Comparison of ENCODE assay signal across 8 cellular contexts in the genomic region with DNA sequence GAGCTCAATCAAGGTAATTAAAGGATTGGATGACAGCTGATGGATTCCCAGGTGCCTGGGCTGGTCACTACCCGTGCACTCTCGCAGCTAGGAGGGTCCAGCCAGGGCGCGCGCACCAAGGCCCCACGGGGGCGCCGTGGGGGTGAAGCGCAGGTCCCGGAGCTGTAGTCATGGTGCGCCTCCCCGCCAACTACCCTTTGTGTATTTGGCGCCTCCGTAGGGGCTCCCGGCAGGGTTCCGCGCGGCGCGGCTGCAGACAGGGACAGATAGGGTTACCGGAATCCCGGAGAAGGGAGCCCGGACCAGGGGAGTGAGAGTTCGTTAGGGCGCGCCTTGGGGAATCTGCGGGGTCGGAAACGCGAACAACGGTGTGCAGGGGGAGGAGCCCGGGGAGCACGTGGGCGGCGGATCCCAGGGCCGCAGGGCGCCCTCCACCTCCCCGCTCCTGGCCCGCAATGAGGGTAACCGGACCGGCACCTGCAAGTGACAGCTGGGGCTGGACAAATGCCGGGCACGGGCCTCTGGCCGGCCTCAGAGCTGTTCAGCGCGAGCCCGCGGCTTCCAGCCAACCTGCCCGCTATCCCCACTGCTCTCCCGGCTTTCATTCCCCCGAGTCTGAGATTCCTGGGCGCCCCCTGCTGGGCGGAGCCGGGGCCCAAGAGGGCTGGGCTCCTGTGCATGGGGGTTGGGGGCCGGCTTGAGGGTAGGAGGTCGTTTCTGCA. TPM values are rescaled to one million over a fixed set of nuclear protein-coding genes. Genes with fewer than 3 reads are reported as not detected.
DNase-seq lines count a peak whose midpoint lies in the region; ATAC-seq and TF ChIP-seq lines count a peak whose summit lies in the region.

No MANE protein-coding gene starts in this region.

- peaks cover 13% of the 10 kb centered on the region for H3K4me1 ChIP-seq in CD4-positive, alpha-beta memory T cell (ENCODE audit: insufficient read depth, low read length)

- H3K4me3 ChIP-seq in CD4-positive, alpha-beta memory T cell (ENCODE audit: low read length in 2 of 2) = peak overlapping the region; percentile 52 to 57

- peaks cover 0 to 11% of the 10 kb centered on the region in 2 donors for H3K36me3 Mint-ChIP-seq in CD4-positive, alpha-beta memory T cell
- H3K36me3 Mint-ChIP-seq in chondrocyte (ENCODE audit: low read depth) = no peaks in the 10 kb centered on the region

- no peaks in the 10 kb centered on the region for H3K9me3 Mint-ChIP-seq in CD4-positive, alpha-beta memory T cell
- H3K9me3 Mint-ChIP-seq in chondrocyte (ENCODE audit: low read depth) = no peaks in the 10 kb centered on the region

- peak; percentile 57 for ATAC-seq in GM21723 (IDR thresholded peaks at IDR 0.05; ENCODE audit: unreplicated experiment)
- no peak for ATAC-seq in HG03039 (IDR thresholded peaks at IDR 0.05; ENCODE audit: unreplicated experiment)

- POLR2A ChIA-PET in CD4-positive, alpha-beta memory T cell (lab: Charles Lee; ENCODE audit: partially characterized antibody) = interaction anchor here (0.6 to 4.1 kb wide), 16 partner anchors 8 to 116 kb away, joined by 3 to 44 read pairs (median 5); a partner anchor contains a TSS

- peak; percentile 96 for TF ChIP-seq CTCF in chondrocyte (IDR thresholded peaks at IDR 0.05)

- H3K9me3 ChIP-seq in CD4-positive, alpha-beta memory T cell (ENCODE audit: control insufficient read depth in 1 of 2, low read length in 2 of 2) = no peaks in the 10 kb centered on the region

- CTCF ChIA-PET in CD4-positive, alpha-beta memory T cell (lab: Charles Lee; ENCODE audit: partially characterized antibody) = interaction anchor here (0.6 to 5.6 kb wide), 26 partner anchors 9 to 579 kb away, joined by 3 to 80 read pairs (median 5); a partner anchor contains a TSS

- peaks cover 4 to 33% (median 9%) of the 10 kb centered on the region in 4 donors for H3K4me1 Mint-ChIP-seq in CD4-positive, alpha-beta memory T cell
- peaks cover 8% of the 10 kb centered on the region for H3K4me1 Mint-ChIP-seq in chondrocyte (ENCODE audit: low read depth)

- peak overlapping the region; percentile 22 for H3K27ac ChIP-seq in CD4-positive, alpha-beta memory T cell (ENCODE audit: low read depth, low read length)

- intact Hi-C loops in CD4-positive, alpha-beta memory T cell (cut with micrococcal nuclease) = loop anchor here (1.0 to 5.0 kb wide), 4 partner anchors 11 to 154 kb away; a partner anchor contains a TSS

- H3K36me3 ChIP-seq in CD4-positive, alpha-beta memory T cell (ENCODE audit: insufficient read depth, low read length) = no peaks in the 10 kb centered on the region

- H3K4me3 Mint-ChIP-seq in CD4-positive, alpha-beta memory T cell = peak overlapping the region; percentile 88 to 95 (median 91)
- peak overlapping the region; percentile 86 for H3K4me3 Mint-ChIP-seq in chondrocyte (ENCODE audit: unreplicated experiment)

- H3K27me3 Mint-ChIP-seq in CD4-positive, alpha-beta memory T cell = no peaks in the 10 kb centered on the region
- no peaks in the 10 kb centered on the region for H3K27me3 Mint-ChIP-seq in chondrocyte (ENCODE audit: low read depth)

- no peaks in the 10 kb centered on the region for H3K27me3 ChIP-seq in CD4-positive, alpha-beta memory T cell (ENCODE audit: insufficient read depth, low read length)

- peak overlapping the region; percentile 74 to 94 (median 87) for H3K27ac Mint-ChIP-seq in CD4-positive, alpha-beta memory T cell
- H3K27ac Mint-ChIP-seq in chondrocyte (ENCODE audit: unreplicated experiment) = no peak overlapping the region

- DNase-seq in CD4-positive, alpha-beta memory T cell = peak; percentile 44 to 71 (median 60)
- DNase-seq in NCI-H2171 (lab: John Stamatoyannopoulos, UW) (peak; percentile 64), chondrocyte (ENCODE audit: low spot score) (no peak), kidney tubule cell (ENCODE audit: low spot score) (peak; percentile 72)
- peak; percentile 78 for DNase-seq in activated CD4-positive, CD25-positive, alpha-beta regulatory T cell treated with anti-CD3 and anti-CD28 coated beads, Interleukin-2, amount 50 U/mL, for 72 hours
- DNase-seq in stimulated activated CD4-positive, alpha-beta T cell treated with anti-CD3 and anti-CD28 coated beads, Interleukin-1b, Interleukin-23, amount 100 ng/mL, for 24 hours (ENCODE audit: low read depth in 4 of 4, low spot score in 1 of 4) = peak; percentile 45 to 69 (median 63)

RNA-seq across cellular contexts. Expression of a gene that starts 3.4 kb away (rescaled TPM):
- total RNA-seq in CD4-positive, alpha-beta memory T cell = 1 to 10 TPM; 2.3 to 2.6 TPM
- polyA plus RNA-seq in CD4-positive, alpha-beta memory T cell = not detected
- total RNA-seq in chondrocyte = 0.20 to 0.46 TPM in 2 of 3 replicates, not detected in the other

RNA-seq across cellular contexts. Expression of a gene that starts 8.1 kb away (rescaled TPM):
- 10 to 100 TPM; 45.1 to 50.4 TPM for total RNA-seq in CD4-positive, alpha-beta memory T cell
- 10 to 100 TPM in 1 of 2 donors, 1 to 10 TPM in 1; 9.5 to 25.8 TPM for polyA plus RNA-seq in CD4-positive, alpha-beta memory T cell
- 22.0 to 26.8 TPM (median 25.3 TPM) in 3 replicates for total RNA-seq in chondrocyte
